17 cellular contexts compared by ENCODE assay signal in the genomic region with DNA sequence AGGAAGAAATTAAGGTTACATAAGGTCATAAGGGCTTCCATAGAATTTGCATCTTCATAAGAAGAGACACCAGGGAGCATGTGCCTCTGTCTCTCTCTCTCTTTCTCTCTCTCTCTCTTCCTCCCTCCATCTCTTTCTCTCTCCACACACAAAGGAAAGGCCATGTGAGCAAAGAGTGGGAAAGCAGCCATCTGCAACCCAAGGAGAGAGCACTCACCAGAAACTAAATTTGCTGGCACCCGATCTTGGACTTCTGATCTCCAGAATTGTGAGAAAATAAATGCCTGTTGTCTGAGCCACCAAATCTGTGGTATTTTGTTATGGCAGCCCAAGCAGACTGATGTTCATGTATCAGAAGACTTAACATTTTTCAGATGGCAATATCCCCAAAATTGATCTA. TPM values are rescaled to one million over a fixed set of nuclear protein-coding genes. Genes with fewer than 3 reads are reported as not detected.
DNase-seq lines count a peak whose midpoint lies in the region; ATAC-seq lines count a peak whose summit lies in the region.
"Had no signal": no experiment of that assay in that cellular context is flagged by ENCODE, and none has a peak within 500 bp of the region (broad histone marks: within the 10 kb centered on the region; RNA-seq: fewer than 3 reads in every experiment).

No MANE protein-coding gene starts in this region.

- ATAC-seq in GM21423 (IDR thresholded peaks at IDR 0.05; ENCODE audit: unreplicated experiment) (no peak), GM18861 (IDR thresholded peaks at IDR 0.05; ENCODE audit: unreplicated experiment) (no peak)
- ATAC-seq: CD8-positive, alpha-beta T cell had no signal

- DNase-seq in globus pallidus (ENCODE audit: low spot score) (peak; percentile 32), medulla oblongata (ENCODE audit: extremely low spot score) (peak; percentile 73), putamen (ENCODE audit: low spot score) (peak; percentile 42), occipital lobe (lab: John Stamatoyannopoulos, UW) (no peak)
- DNase-seq: CD4-positive, CD25-positive, alpha-beta regulatory T cell; CD8-positive, alpha-beta T cell; DMS153; EL; GF-D8; GOT3; HFFc6 had no signal

RNA-seq across cellular contexts. Expression of a gene that starts 6.4 kb away (rescaled TPM):
- not detected for total RNA-seq in occipital lobe
- total RNA-seq: A172; A673; B cell; Caco-2; CD4-positive, CD25-positive, alpha-beta regulatory T cell; CD8-positive, alpha-beta T cell; HFFc6 had no signal

RNA-seq across cellular contexts. Expression of a gene that starts 10.8 kb away (rescaled TPM):
- not detected for total RNA-seq in occipital lobe
- total RNA-seq: A172; A673; Caco-2; CD8-positive, alpha-beta T cell had no signal

RNA-seq across cellular contexts. Expression of a gene that starts 21.2 kb away (rescaled TPM):
- 0.31 TPM for total RNA-seq in occipital lobe
- total RNA-seq: A172, A673, Caco-2, HFFc6 had no signal

RNA-seq across cellular contexts. Expression of a gene that starts 23.7 kb away (rescaled TPM):
- not detected for total RNA-seq in occipital lobe
- total RNA-seq: A172; A673; B cell; Caco-2; CD4-positive, CD25-positive, alpha-beta regulatory T cell; CD8-positive, alpha-beta T cell; HFFc6 had no signal

RNA-seq across cellular contexts. Expression of a gene that starts 31.9 kb away (rescaled TPM):
- total RNA-seq in occipital lobe = not detected
- total RNA-seq: A172; A673; Caco-2; CD4-positive, CD25-positive, alpha-beta regulatory T cell; CD8-positive, alpha-beta T cell; HFFc6 had no signal
